ENCODE assay signal across 1 cellular context in genomic region chr17:224576-224975, GRCh38.
A peak's percentile ranks its signal among the peaks of the same experiment; 100 is the strongest.
TF ChIP-seq lines count a peak whose summit lies in the region.

No MANE protein-coding gene starts in this region.

TF ChIP-seq in HEK293, 187 proteins besides CTCF, POLR2A, EP300 and RAD21 (continued from another document):
- peak; percentile 71; the same call in 1 of the 2 replicates for TF ChIP-seq ZNF280D (tag by site-specific recombination; IDR thresholded peaks at IDR 0.05)
